ENCODE assay signal across 1 cellular context in genomic region chr5:135154961-135155360, GRCh38.
TF ChIP-seq lines count a peak whose summit lies in the region.

No MANE protein-coding gene starts in this region.

TF ChIP-seq in WTC11, 78 proteins besides CTCF, POLR2A, EP300 and RAD21 (continued from another document):
- TF ChIP-seq ATF2 (CRISPR knock-in tag; IDR thresholded peaks at IDR 0.05; ENCODE audit: borderline replicate concordance, low read depth) (no peak), FOXP4 (CRISPR knock-in tag; IDR thresholded peaks at IDR 0.05) (no peak), E2F1 (CRISPR knock-in tag; IDR thresholded peaks at IDR 0.05) (no peak), NR2C2 (CRISPR knock-in tag; IDR thresholded peaks at IDR 0.05) (no peak), ATF3 (CRISPR knock-in tag; conservative IDR thresholded peaks at IDR 0.05) (no peak), ZMAT4 (CRISPR knock-in tag; IDR thresholded peaks at IDR 0.05) (no peak), USF2 (CRISPR knock-in tag; IDR thresholded peaks at IDR 0.05) (no peak), ZNF232 (CRISPR knock-in tag; IDR thresholded peaks at IDR 0.05) (no peak), E2F4 (CRISPR knock-in tag; IDR thresholded peaks at IDR 0.05; ENCODE audit: borderline replicate concordance, low read depth) (no peak), AR (CRISPR knock-in tag; IDR thresholded peaks at IDR 0.05) (no peak), HMGXB4 (CRISPR knock-in tag; IDR thresholded peaks at IDR 0.05) (no peak), ZNF317 (CRISPR knock-in tag; IDR thresholded peaks at IDR 0.05; ENCODE audit: borderline replicate concordance, low read depth) (no peak), JUN (CRISPR knock-in tag; IDR thresholded peaks at IDR 0.05) (no peak), NFATC4 (CRISPR knock-in tag; IDR thresholded peaks at IDR 0.05) (no peak)
